In the genomic region with DNA sequence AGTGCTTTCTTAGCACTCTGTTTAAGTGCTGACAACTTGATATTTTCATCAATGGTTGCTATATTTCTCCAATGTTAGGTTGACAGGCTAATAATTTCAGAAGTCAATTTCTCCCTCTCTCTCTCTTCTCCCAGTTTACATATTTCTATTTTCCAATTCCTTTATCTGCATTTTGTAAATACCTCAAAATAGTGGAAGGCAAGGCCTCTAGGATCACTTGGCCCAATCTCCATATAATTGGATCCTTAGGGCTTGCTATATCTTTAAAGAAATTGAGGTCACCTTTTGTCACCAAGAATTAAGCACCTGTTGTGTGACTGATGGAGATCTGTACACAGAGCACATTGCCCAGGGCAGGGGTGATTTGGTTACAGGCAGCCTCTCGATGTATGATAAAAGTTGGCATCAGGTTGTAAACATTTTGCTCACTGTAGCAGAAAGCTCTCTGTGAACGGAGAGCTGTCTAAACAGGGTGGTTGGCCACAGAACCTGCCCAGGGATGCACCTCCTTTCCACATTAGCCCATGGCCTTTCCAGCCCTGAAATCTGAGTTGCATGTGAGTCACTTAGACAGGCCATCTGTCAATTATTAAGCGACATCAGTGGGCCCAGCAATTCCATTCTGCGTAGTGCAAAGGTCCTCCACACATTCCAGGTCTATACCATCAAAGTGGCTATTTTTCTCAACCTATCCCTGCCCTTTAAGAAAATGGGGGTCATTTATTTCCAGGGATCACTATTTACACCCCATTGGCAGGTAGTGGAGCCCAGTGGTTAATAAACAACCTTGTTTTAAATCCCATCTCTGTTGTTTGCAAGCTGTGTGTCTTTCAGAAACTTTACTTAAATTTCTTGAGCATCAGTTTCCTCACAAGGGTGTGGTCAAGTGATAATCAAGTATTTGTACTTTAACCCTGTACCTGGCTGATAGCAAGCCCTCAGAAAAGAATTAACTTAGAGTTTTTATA, we compare ENCODE assay signal across 1 cellular context.
TF ChIP-seq lines count a peak whose summit lies in the region.

No MANE protein-coding gene starts in this region.

TF ChIP-seq in HepG2, 621 proteins besides CTCF, POLR2A, EP300 and RAD21 (continued from another document):
- TF ChIP-seq, protein P1, sequence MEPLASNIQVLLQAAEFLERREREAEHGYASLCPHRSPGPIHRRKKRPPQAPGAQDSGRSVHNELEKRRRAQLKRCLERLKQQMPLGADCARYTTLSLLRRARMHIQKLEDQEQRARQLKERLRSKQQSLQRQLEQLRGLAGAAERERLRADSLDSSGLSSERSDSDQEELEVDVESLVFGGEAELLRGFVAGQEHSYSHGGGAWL (CRISPR knock-in tag; IDR thresholded peaks at IDR 0.05), result no peak
- peak; percentile 53; the same call in 1 of the 2 replicates for TF ChIP-seq PITX1 (CRISPR knock-in tag; IDR thresholded peaks at IDR 0.05)
- TF ChIP-seq ZNF446 (CRISPR knock-in tag; IDR thresholded peaks at IDR 0.05), result no peak
